ENCODE assay signal across 8 cellular contexts in genomic region chr20:44651507-44652373, GRCh38. TPM values are rescaled to one million over a fixed set of nuclear protein-coding genes. Genes with fewer than 3 reads are reported as not detected.
DNase-seq lines count a peak whose midpoint lies in the region; ATAC-seq and TF ChIP-seq lines count a peak whose summit lies in the region.

ADA (minus strand) TSS chr20:44651699; CDS start chr20:44651607, 92 bp downstream.

- no peaks in the 10 kb centered on the region for H3K4me1 Mint-ChIP-seq in Calu3 (ENCODE audit: low read depth, unreplicated experiment)
- peaks cover 59% of the 10 kb centered on the region for H3K4me1 Mint-ChIP-seq in activated naive CD4-positive, alpha-beta T cell treated with anti-CD3 and anti-CD28 coated beads, Interleukin-2, amount 10 ng/mL, durations not matched to agents 7 days and 5 days

- CTCF ChIA-PET in Calu3 (lab: Charles Lee), result interaction anchor here (0.6 to 0.8 kb wide), 2 partner anchors 32 to 140 kb away, joined by 3 read pairs; no protein-coding TSS in a partner anchor
- CTCF ChIA-PET in OCI-LY7 (lab: Charles Lee; ENCODE audit: unreplicated experiment), result interaction anchor here (0.7 to 1.0 kb wide), 2 partner anchors 65 to 307 kb away, joined by 3 read pairs; no protein-coding TSS in a partner anchor
- CTCF ChIA-PET in activated naive CD4-positive, alpha-beta T cell treated with anti-CD3 and anti-CD28 coated beads, Interleukin-2, amount 10 ng/mL, durations not matched to agents 7 days and 5 days (lab: Charles Lee), result interaction anchor here (1.3 to 3.4 kb wide), 3 partner anchors 12 to 81 kb away, joined by 3 to 23 read pairs (median 6); no protein-coding TSS in a partner anchor

- H3K9me3 Mint-ChIP-seq in Calu3 (ENCODE audit: low read depth, unreplicated experiment), result peaks cover 2% of the 10 kb centered on the region
- H3K9me3 Mint-ChIP-seq in activated naive CD4-positive, alpha-beta T cell treated with anti-CD3 and anti-CD28 coated beads, Interleukin-2, amount 10 ng/mL, durations not matched to agents 7 days and 5 days, result peaks cover 6% of the 10 kb centered on the region

- H3K4me2 ChIP-seq in OCI-LY7 (ENCODE audit: low read length), result peak within 1 kb of the TSS; percentile 90

- H2AFZ ChIP-seq in OCI-LY7 (ENCODE audit: low read length), result peak within 1 kb of the TSS; percentile 48; the same call in 1 of the 2 replicates
- peak within 1 kb of the TSS; percentile 99 for H2AFZ ChIP-seq in neuron (ENCODE audit: low read depth, low read length)

- peak within 1 kb of the TSS; percentile 99 for H3K27ac ChIP-seq in OCI-LY7 (ENCODE audit: low read depth, low read length, poor library complexity, severe bottlenecking)

- peak; percentile 83 for DNase-seq in Calu3
- peak; percentile 78 for DNase-seq in OCI-LY7 (ENCODE audit: low spot score)
- DNase-seq in activated naive CD4-positive, alpha-beta T cell treated with anti-CD3 and anti-CD28 coated beads, Interleukin-2, amount 10 ng/mL, durations not matched to agents 7 days and 5 days, result peak; percentile 63
- peak; percentile 66 for DNase-seq in globus pallidus (ENCODE audit: low spot score)
- DNase-seq in superior temporal gyrus (ENCODE audit: extremely low spot score), result no peak

- H3K9me2 ChIP-seq in OCI-LY7 (ENCODE audit: insufficient read depth, low read length), result no peaks in the 10 kb centered on the region

- peaks cover 50% of the 10 kb centered on the region for H3K27me3 Mint-ChIP-seq in Calu3 (ENCODE audit: unreplicated experiment)
- no peaks in the 10 kb centered on the region for H3K27me3 Mint-ChIP-seq in activated naive CD4-positive, alpha-beta T cell treated with anti-CD3 and anti-CD28 coated beads, Interleukin-2, amount 10 ng/mL, durations not matched to agents 7 days and 5 days

- H3K4me3 Mint-ChIP-seq in Calu3 (ENCODE audit: low read depth, unreplicated experiment), result peak within 1 kb of the TSS; percentile 69
- peak within 1 kb of the TSS; percentile 83 for H3K4me3 Mint-ChIP-seq in activated naive CD4-positive, alpha-beta T cell treated with anti-CD3 and anti-CD28 coated beads, Interleukin-2, amount 10 ng/mL, durations not matched to agents 7 days and 5 days

- peaks cover 15% of the 10 kb centered on the region for H3K36me3 Mint-ChIP-seq in Calu3 (ENCODE audit: insufficient read depth, unreplicated experiment)
- H3K36me3 Mint-ChIP-seq in activated naive CD4-positive, alpha-beta T cell treated with anti-CD3 and anti-CD28 coated beads, Interleukin-2, amount 10 ng/mL, durations not matched to agents 7 days and 5 days, result peaks cover 34% of the 10 kb centered on the region

- ATAC-seq in HG02610 (IDR thresholded peaks at IDR 0.05; ENCODE audit: unreplicated experiment), result peak; percentile 42
- no peak for ATAC-seq in GM21447 (IDR thresholded peaks at IDR 0.05; ENCODE audit: unreplicated experiment)

- H3K9me3 ChIP-seq in OCI-LY7 (ENCODE audit: low read length) (no peaks in the 10 kb centered on the region), neuron (ENCODE audit: low read length) (no peaks in the 10 kb centered on the region)

- H3K4me3 ChIP-seq in OCI-LY7 (ENCODE audit: low read depth, low read length, poor library complexity, severe bottlenecking) (peak within 1 kb of the TSS; percentile 95), neuron (ENCODE audit: low read length) (peak within 1 kb of the TSS; percentile 61)

- peak; percentile 32 for TF ChIP-seq CTCF in Calu3 (IDR thresholded peaks at IDR 0.05; ENCODE audit: unreplicated experiment)
- TF ChIP-seq CTCF in OCI-LY7 (conservative IDR thresholded peaks at IDR 0.05; ENCODE audit: low read length), result no peak

- BruUV-seq in Calu3 (replicated peaks; lab: Mats Ljungman, UMichigan), result no TSS peak
- no TSS peak for BruUV-seq in OCI-LY7 (replicated peaks; lab: Mats Ljungman, UMichigan)

- intact Hi-C loops in Calu3 (cut with micrococcal nuclease; ENCODE audit: unreplicated experiment) (no loop called here), OCI-LY7 (cut with micrococcal nuclease; ENCODE audit: unreplicated experiment) (no loop called here)

- H3K79me2 ChIP-seq in OCI-LY7 (ENCODE audit: insufficient read depth, low read depth, low read length), result peaks cover 41% of the 10 kb centered on the region

- peaks cover 56% of the 10 kb centered on the region for H3K4me1 ChIP-seq in OCI-LY7 (ENCODE audit: insufficient read depth, low read length, poor library complexity, severe bottlenecking)
- peaks cover 3% of the 10 kb centered on the region for H3K4me1 ChIP-seq in neuron (ENCODE audit: insufficient read depth, low read length)

- peak within 1 kb of the TSS; percentile 2 for H3K27ac Mint-ChIP-seq in Calu3 (ENCODE audit: unreplicated experiment)
- peak within 1 kb of the TSS; percentile 90 for H3K27ac Mint-ChIP-seq in activated naive CD4-positive, alpha-beta T cell treated with anti-CD3 and anti-CD28 coated beads, Interleukin-2, amount 10 ng/mL, durations not matched to agents 7 days and 5 days

- H3K27me3 ChIP-seq in neuron (ENCODE audit: insufficient read depth, low read length), result no peaks in the 10 kb centered on the region

- no peaks in the 10 kb centered on the region for H4K20me1 ChIP-seq in OCI-LY7 (ENCODE audit: insufficient read depth, low read length)

- POLR2A ChIA-PET in OCI-LY7 (lab: Charles Lee), result interaction anchor here (0.5 to 3.9 kb wide), 5 partner anchors 34 to 126 kb away, joined by 3 to 15 read pairs (median 6); partner anchors contain the start of gene PKIG

- H3K36me3 ChIP-seq in OCI-LY7 (ENCODE audit: insufficient read depth, low read length) (peaks cover 18% of the 10 kb centered on the region), neuron (ENCODE audit: insufficient read depth, low read length) (no peaks in the 10 kb centered on the region)

RNA-seq across cellular contexts. Expression of gene ADA, which starts in this region (rescaled TPM):
- 7.5 and 8.9 TPM in 2 replicates for total RNA-seq in Calu3 (2022)
- 67.0 and 78.2 TPM in 2 replicates for total RNA-seq in OCI-LY7 (2014; rRNA removed; shearing (Covaris generic))
- total RNA-seq in OCI-LY7 (2022), result 142 and 158 TPM in 2 replicates
